Comparison of ENCODE assay signal across 8 cellular contexts in genomic region chr4:185165605-185166063, GRCh38.
A peak's percentile ranks its signal among the peaks of the same experiment; 100 is the strongest.
DNase-seq lines count a peak whose midpoint lies in the region; ATAC-seq and TF ChIP-seq lines count a peak whose summit lies in the region.

No MANE protein-coding gene starts in this region.

- no peak for TF ChIP-seq CTCF in GM13976 (IDR thresholded peaks at IDR 0.05; ENCODE audit: borderline replicate concordance, control extremely low read depth, extremely low read depth, insufficient read depth, missing control alignments)

- peak overlapping the region; percentile 29 to 52 for H3K4me3 Mint-ChIP-seq in effector memory CD8-positive, alpha-beta T cell

- DNase-seq in GM13976 (ENCODE audit: low spot score): peak; percentile 53
- no peak for DNase-seq in effector memory CD8-positive, alpha-beta T cell
- DNase-seq in NCI-H446 (lab: John Stamatoyannopoulos, UW): no peak
- DNase-seq in DMS53 treated with DMSO at 0.1 percent for 48 hours (lab: John Stamatoyannopoulos, UW; ENCODE audit: unreplicated experiment): no peak
- DNase-seq in NCI-H2107 treated with DMSO at 0.1 percent for 48 hours (lab: John Stamatoyannopoulos, UW; ENCODE audit: unreplicated experiment): no peak
- no peak for DNase-seq in activated effector memory CD4-positive, alpha-beta T cell treated with Interleukin-2 at 50 U/mL for 16 hours

- peak overlapping the region; percentile 1 to 2 for H3K27ac Mint-ChIP-seq in effector memory CD8-positive, alpha-beta T cell

- peaks cover 50% of the 10 kb centered on the region for H3K36me3 Mint-ChIP-seq in effector memory CD8-positive, alpha-beta T cell (ENCODE audit: insufficient read depth)

- in situ Hi-C loops in GM13976 (cut with MboI; ENCODE audit: low sequenced_read_pairs, unreplicated experiment): no loop called here

- no peaks in the 10 kb centered on the region for H3K9me3 Mint-ChIP-seq in effector memory CD8-positive, alpha-beta T cell

- ATAC-seq in GM21447 (IDR thresholded peaks at IDR 0.05; ENCODE audit: unreplicated experiment) (peak; percentile 94), HG03575 (IDR thresholded peaks at IDR 0.05; ENCODE audit: extremely low read depth, insufficient number of reproducible peaks, low FRiP score, unreplicated experiment) (peak; percentile 93)
- peak; percentile 89 for ATAC-seq in effector memory CD8-positive, alpha-beta T cell (replicated peaks)

- H3K4me1 Mint-ChIP-seq in effector memory CD8-positive, alpha-beta T cell (ENCODE audit: low read depth in 2 of 2): peaks cover 11 to 18% of the 10 kb centered on the region in 2 donors

- no peaks in the 10 kb centered on the region for H3K27me3 Mint-ChIP-seq in effector memory CD8-positive, alpha-beta T cell
